12 cellular contexts compared by ENCODE assay signal in genomic region chr4:65845169-65845568, GRCh38.
DNase-seq lines count a peak whose midpoint lies in the region; ATAC-seq and TF ChIP-seq lines count a peak whose summit lies in the region.
"Had no signal": no experiment of that assay in that cellular context is flagged by ENCODE, and none has a peak within 500 bp of the region (broad histone marks: within the 10 kb centered on the region; RNA-seq: fewer than 3 reads in every experiment).

No MANE protein-coding gene starts in this region.

- H2BK12ac ChIP-seq in mesenchymal stem cell (ENCODE audit: low read length in 2 of 2): no peak overlapping the region

- H3K4me1 ChIP-seq in HAP-1: peaks cover 17% of the 10 kb centered on the region
- H3K4me1 ChIP-seq in mucosa of descending colon (ENCODE audit: low read depth): no peaks in the 10 kb centered on the region
- no peaks in the 10 kb centered on the region for H3K4me1 ChIP-seq in mesenchymal stem cell (ENCODE audit: control insufficient read depth, insufficient read depth, low read depth, low read length)
- H3K4me1 ChIP-seq: BE2C had no signal

- no peak overlapping the region for H4K8ac ChIP-seq in mesenchymal stem cell (ENCODE audit: low read length)

- H3K36me3 ChIP-seq in HAP-1 (replicated peaks) (no peaks in the 10 kb centered on the region), mucosa of descending colon (ENCODE audit: low read depth) (no peaks in the 10 kb centered on the region), mesenchymal stem cell (ENCODE audit: control insufficient read depth in 1 of 2, insufficient read depth in 2 of 2, low read depth in 1 of 2, low read length in 2 of 2) (no peaks in the 10 kb centered on the region)
- H3K36me3 ChIP-seq: BE2C had no signal

- H4K91ac ChIP-seq in mesenchymal stem cell (ENCODE audit: low read length): no peak overlapping the region

- H3K9ac ChIP-seq in mesenchymal stem cell (ENCODE audit: low read length): no peak overlapping the region

- H3K18ac ChIP-seq in mesenchymal stem cell (ENCODE audit: low read depth in 1 of 2, low read length in 2 of 2): no peak overlapping the region

- no peak overlapping the region for H3K14ac ChIP-seq in mesenchymal stem cell (ENCODE audit: low read length in 2 of 2)

- intact Hi-C loops in mucosa of descending colon (cut with DNase I, micrococcal nuclease): no loop called here

- H3K23ac ChIP-seq in mesenchymal stem cell (ENCODE audit: low read length in 2 of 2): no peak overlapping the region

- H2BK15ac ChIP-seq in mesenchymal stem cell (ENCODE audit: low read depth, poor library complexity, severe bottlenecking): no peak overlapping the region

- no peak overlapping the region for H2BK5ac ChIP-seq in mesenchymal stem cell (ENCODE audit: low read depth, low read length, poor library complexity, severe bottlenecking)

- no peak overlapping the region for H2AK5ac ChIP-seq in mesenchymal stem cell (ENCODE audit: low read length, severe bottlenecking)

- H3K4me3 ChIP-seq in HAP-1 (no peak overlapping the region), mucosa of descending colon (no peak overlapping the region), mesenchymal stem cell (ENCODE audit: insufficient read depth in 1 of 2, low read depth in 1 of 2, low read length in 2 of 2) (no peak overlapping the region)

- no peak overlapping the region for H3K27ac ChIP-seq in mesenchymal stem cell (ENCODE audit: low read length, poor library complexity, severe bottlenecking)
- H3K27ac ChIP-seq: C4-2B had no signal

- 95% methylated on average over 3 of the region's 3 CpGs for WGBS in mesenchymal stem cell

- no peaks in the 10 kb centered on the region for H3K9me3 ChIP-seq in HAP-1
- no peaks in the 10 kb centered on the region for H3K9me3 ChIP-seq in mucosa of descending colon
- no peaks in the 10 kb centered on the region for H3K9me3 ChIP-seq in mesenchymal stem cell (ENCODE audit: control insufficient read depth, low read length)
- H3K9me3 ChIP-seq: BE2C had no signal

- H3K79me1 ChIP-seq in mesenchymal stem cell (replicated peaks; ENCODE audit: low read length, poor library complexity, severe bottlenecking): no peaks in the 10 kb centered on the region

- H2BK120ac ChIP-seq in mesenchymal stem cell (ENCODE audit: low read depth, low read length): no peak overlapping the region

- ATAC-seq in GM21515 (IDR thresholded peaks at IDR 0.05; ENCODE audit: unreplicated experiment) (no peak), mucosa of descending colon (no peak)

- TF ChIP-seq CTCF in mucosa of descending colon (IDR thresholded peaks at IDR 0.05): no peak

- DNase-seq in COR-L47 (lab: John Stamatoyannopoulos, UW) (peak; percentile 12), HAP-1 (ENCODE audit: low spot score in 2 of 2) (peak; percentile 23 to 94), NCI-H69 (lab: John Stamatoyannopoulos, UW) (peak; percentile 52), foreskin melanocyte (peak; percentile 37), mucosa of descending colon (no peak), mesenchymal stem cell (no peak)
- DNase-seq: BE2C; CD4-positive, alpha-beta memory T cell; DMS79 treated with DMSO at 0.1 percent for 48 hours; EL had no signal

- no peak overlapping the region for H2AFZ ChIP-seq in mesenchymal stem cell (ENCODE audit: low read depth, low read length)

- in situ Hi-C loops in HAP-1 (cut with MboI; ENCODE audit: low sequenced_read_pairs): no loop called here

- no peak overlapping the region for H3K4ac ChIP-seq in mesenchymal stem cell (ENCODE audit: low read depth in 1 of 2, low read length in 2 of 2)

- H3K27me3 ChIP-seq in HAP-1 (ENCODE audit: low read depth) (no peaks in the 10 kb centered on the region), mesenchymal stem cell (ENCODE audit: control insufficient read depth in 1 of 2, insufficient read depth in 1 of 2, low read length in 2 of 2) (no peaks in the 10 kb centered on the region)
- H3K27me3 ChIP-seq: BE2C had no signal

- H3K4me2 ChIP-seq in mesenchymal stem cell (ENCODE audit: low read length, poor library complexity, severe bottlenecking): no peak overlapping the region

Comparison
In these comparisons a context has a peak if more than half of its experiments do, and no peak if none do; other contexts are left out.
1. DNase-seq: peak in COR-L47 (single experiment), HAP-1 (2 of 2), NCI-H69 (single experiment) and foreskin melanocyte (single experiment); none in mucosa of descending colon (0 of 3) and mesenchymal stem cell (single experiment).